1 cellular context compared by ENCODE assay signal in the genomic region with DNA sequence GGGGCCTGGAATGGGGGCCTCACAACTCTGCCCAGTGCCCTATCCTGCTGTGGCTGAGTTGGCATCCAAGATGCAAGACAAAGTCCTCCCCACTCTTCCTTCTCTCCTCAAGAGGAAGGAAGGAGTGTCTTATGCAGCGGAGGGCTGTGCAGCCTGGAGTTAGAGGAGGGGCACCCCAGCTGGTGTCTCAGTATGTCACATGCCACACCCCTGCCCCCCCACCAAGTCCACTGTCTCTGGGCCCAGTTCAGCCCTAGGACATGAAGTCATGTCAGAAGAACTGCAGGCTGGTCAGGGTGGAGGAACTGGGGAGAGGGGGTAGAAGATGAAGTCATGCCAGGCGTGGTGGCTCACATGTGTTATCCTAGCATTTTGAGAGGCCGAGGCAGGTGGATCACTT.
TF ChIP-seq lines count a peak whose summit lies in the region.

No MANE protein-coding gene starts in this region.

TF ChIP-seq in HepG2, 621 proteins besides CTCF, POLR2A, EP300 and RAD21:
- TF ChIP-seq POGZ (CRISPR knock-in tag; IDR thresholded peaks at IDR 0.05) (no peak), NAIF1 (CRISPR knock-in tag; IDR thresholded peaks at IDR 0.05; ENCODE audit: borderline replicate concordance) (no peak), CEBPZ (IDR thresholded peaks at IDR 0.05; ENCODE audit: low read length) (no peak), NCOA1 (CRISPR knock-in tag; IDR thresholded peaks at IDR 0.05) (no peak), TFDP1 (CRISPR knock-in tag; IDR thresholded peaks at IDR 0.05; ENCODE audit: borderline replicate concordance) (no peak), WIZ (CRISPR knock-in tag; IDR thresholded peaks at IDR 0.05) (no peak), XBP1 (CRISPR knock-in tag; IDR thresholded peaks at IDR 0.05) (no peak), ZNF143 (CRISPR knock-in tag; IDR thresholded peaks at IDR 0.05) (no peak), ZNF136 (CRISPR knock-in tag; IDR thresholded peaks at IDR 0.05; ENCODE audit: low read depth) (no peak), ZSCAN22 (CRISPR knock-in tag; IDR thresholded peaks at IDR 0.05) (no peak), RFX1 (IDR thresholded peaks at IDR 0.05) (no peak), CREBL2 (CRISPR knock-in tag; IDR thresholded peaks at IDR 0.05; ENCODE audit: borderline replicate concordance) (no peak), ZNF510 (CRISPR knock-in tag; IDR thresholded peaks at IDR 0.05; ENCODE audit: low read depth) (no peak), ZBTB34 (CRISPR knock-in tag; IDR thresholded peaks at IDR 0.05) (no peak)
- TF ChIP-seq, protein P1, sequence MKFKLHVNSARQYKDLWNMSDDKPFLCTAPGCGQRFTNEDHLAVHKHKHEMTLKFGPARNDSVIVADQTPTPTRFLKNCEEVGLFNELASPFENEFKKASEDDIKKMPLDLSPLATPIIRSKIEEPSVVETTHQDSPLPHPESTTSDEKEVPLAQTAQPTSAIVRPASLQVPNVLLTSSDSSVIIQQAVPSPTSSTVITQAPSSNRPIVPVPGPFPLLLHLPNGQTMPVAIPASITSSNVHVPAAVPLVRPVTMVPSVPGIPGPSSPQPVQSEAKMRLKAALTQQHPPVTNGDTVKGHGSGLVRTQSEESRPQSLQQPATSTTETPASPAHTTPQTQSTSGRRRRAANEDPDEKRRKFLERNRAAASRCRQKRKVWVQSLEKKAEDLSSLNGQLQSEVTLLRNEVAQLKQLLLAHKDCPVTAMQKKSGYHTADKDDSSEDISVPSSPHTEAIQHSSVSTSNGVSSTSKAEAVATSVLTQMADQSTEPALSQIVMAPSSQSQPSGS (CRISPR knock-in tag; IDR thresholded peaks at IDR 0.05) = no peak
- TF ChIP-seq, protein P2, sequence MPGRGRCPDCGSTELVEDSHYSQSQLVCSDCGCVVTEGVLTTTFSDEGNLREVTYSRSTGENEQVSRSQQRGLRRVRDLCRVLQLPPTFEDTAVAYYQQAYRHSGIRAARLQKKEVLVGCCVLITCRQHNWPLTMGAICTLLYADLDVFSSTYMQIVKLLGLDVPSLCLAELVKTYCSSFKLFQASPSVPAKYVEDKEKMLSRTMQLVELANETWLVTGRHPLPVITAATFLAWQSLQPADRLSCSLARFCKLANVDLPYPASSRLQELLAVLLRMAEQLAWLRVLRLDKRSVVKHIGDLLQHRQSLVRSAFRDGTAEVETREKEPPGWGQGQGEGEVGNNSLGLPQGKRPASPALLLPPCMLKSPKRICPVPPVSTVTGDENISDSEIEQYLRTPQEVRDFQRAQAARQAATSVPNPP (CRISPR knock-in tag; IDR thresholded peaks at IDR 0.05) = no peak
- TF ChIP-seq, protein P3, sequence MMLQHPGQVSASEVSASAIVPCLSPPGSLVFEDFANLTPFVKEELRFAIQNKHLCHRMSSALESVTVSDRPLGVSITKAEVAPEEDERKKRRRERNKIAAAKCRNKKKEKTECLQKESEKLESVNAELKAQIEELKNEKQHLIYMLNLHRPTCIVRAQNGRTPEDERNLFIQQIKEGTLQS (CRISPR knock-in tag; IDR thresholded peaks at IDR 0.05) = no peak
TF ChIP-seq in HepG2: peak in this region for 0.
